In the genomic region with DNA sequence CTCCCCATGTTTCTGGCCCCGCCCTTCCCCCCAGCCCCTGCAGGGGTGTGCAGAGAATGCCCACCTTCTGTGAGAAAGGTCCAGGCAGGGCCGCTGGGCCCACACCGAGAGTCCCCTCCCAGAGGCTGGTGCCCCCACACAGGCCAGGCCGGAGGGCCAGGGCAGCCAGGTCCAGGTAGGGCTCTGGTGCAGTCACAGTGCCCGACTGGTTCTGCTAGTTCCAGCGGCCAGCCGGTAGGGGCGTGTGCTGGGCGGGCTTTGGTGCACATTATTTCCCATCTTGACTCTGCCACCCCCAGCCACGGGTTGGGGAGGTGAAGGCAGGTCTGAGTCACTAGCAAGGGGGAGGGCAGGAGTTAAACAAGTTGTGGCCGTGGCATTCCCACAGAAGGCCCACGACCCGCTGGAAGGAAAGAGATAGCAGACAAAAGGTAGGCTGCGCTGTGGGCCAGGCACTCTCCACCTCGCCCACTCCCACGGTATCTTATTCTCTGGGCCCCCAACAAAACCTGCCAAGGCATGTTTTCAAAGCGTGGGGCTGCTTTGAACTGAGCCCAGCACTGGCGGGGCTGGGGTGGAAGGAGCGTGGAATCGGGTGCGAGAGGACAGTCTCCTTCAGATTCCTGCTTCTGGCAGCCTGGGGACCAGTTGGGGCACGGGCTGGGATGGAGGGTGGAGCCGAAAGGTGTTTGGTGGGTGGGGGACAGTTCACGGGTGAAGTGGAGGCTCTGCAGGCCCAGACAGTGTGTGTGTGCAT, we compare ENCODE assay signal across 1 cellular context.
TF ChIP-seq lines count a peak whose summit lies in the region.

No MANE protein-coding gene starts in this region.

TF ChIP-seq in H1, 55 proteins besides CTCF, POLR2A, EP300 and RAD21:
- TF ChIP-seq, protein P1, sequence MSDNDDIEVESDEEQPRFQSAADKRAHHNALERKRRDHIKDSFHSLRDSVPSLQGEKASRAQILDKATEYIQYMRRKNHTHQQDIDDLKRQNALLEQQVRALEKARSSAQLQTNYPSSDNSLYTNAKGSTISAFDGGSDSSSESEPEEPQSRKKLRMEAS (IDR thresholded peaks at IDR 0.05), result peak; percentile 42; the same call in 1 of the 2 replicates
- TF ChIP-seq BCL11A (IDR thresholded peaks at IDR 0.05; ENCODE audit: low read depth in 2 of 2, low read length in 2 of 2) (no peak), CBX8 (IDR thresholded peaks at IDR 0.05; ENCODE audit: borderline replicate concordance, low read depth, low read length) (no peak), KDM1A (IDR thresholded peaks at IDR 0.05; ENCODE audit: borderline replicate concordance, low read length) (peak; percentile 61; the same call in 1 of the 2 replicates)
TF ChIP-seq in H1: peak in this region for 2.
